2 cellular contexts compared by ENCODE assay signal in genomic region chr6:168314948-168315347, GRCh38.
TF ChIP-seq lines count a peak whose summit lies in the region.

No MANE protein-coding gene starts in this region.

TF ChIP-seq in HepG2, 621 proteins besides CTCF, POLR2A, EP300 and RAD21:
- TF ChIP-seq SYNCRIP (IDR thresholded peaks at IDR 0.05; ENCODE audit: insufficient read depth, low read depth, low read length) (no peak), STAG1 (CRISPR knock-in tag; IDR thresholded peaks at IDR 0.05) (peak; percentile 79), CSRNP2 (CRISPR knock-in tag; conservative IDR thresholded peaks at IDR 0.05; ENCODE audit: low read depth) (no peak), NAIF1 (CRISPR knock-in tag; IDR thresholded peaks at IDR 0.05; ENCODE audit: borderline replicate concordance) (no peak), SMC3 (IDR thresholded peaks at IDR 0.05; ENCODE audit: low read length) (peak; percentile 49; the same call in 1 of the 2 replicates), ZBTB38 (CRISPR knock-in tag; IDR thresholded peaks at IDR 0.05) (0 out of 2 replicates have a peak, but pooled peaks have one; percentile 44), ZNF326 (CRISPR knock-in tag; IDR thresholded peaks at IDR 0.05; ENCODE audit: borderline replicate concordance) (no peak)

TF ChIP-seq in H1, 55 proteins besides CTCF, POLR2A, EP300 and RAD21:
- TF ChIP-seq SIRT6 (IDR thresholded peaks at IDR 0.05; ENCODE audit: low read length) (no peak), CBX5 (IDR thresholded peaks at IDR 0.05; ENCODE audit: low read depth, low read length) (no peak), TBP (IDR thresholded peaks at IDR 0.05; ENCODE audit: low read depth, low read length) (no peak), CHD2 (IDR thresholded peaks at IDR 0.05; ENCODE audit: low read length) (no peak), HDAC6 (IDR thresholded peaks at IDR 0.05; ENCODE audit: low read depth, low read length) (no peak), HDAC2 (IDR thresholded peaks at IDR 0.05; ENCODE audit: borderline replicate concordance in 1 of 2, low read depth in 2 of 2, low read length in 2 of 2) (no peak), PHF8 (conservative IDR thresholded peaks at IDR 0.05; ENCODE audit: low read depth, low read length) (no peak)
